ENCODE assay signal across 26 cellular contexts in the genomic region with DNA sequence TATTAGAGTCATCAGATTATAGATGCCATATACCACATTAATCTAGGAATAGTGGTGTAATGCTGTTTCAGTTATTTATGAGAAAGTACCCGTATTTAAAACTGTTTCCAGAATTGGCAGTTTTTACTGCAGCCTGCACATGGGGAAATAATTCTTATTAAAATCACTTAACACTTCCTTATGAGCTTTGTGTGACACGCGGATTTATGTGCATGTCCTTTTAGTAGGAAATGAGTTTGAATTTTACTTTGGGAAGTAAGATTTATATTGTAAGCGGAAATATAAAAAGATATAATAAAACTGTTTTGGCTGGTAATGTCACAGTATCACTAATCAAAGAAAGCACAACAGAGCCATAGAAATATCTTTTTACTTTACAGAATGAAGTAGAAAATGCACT.
"Had no signal": no experiment of that assay in that cellular context is flagged by ENCODE, and none has a peak within 500 bp of the region (broad histone marks: within the 10 kb centered on the region; RNA-seq: fewer than 3 reads in every experiment).

No MANE protein-coding gene starts in this region.

- H3K27me3 ChIP-seq: stomach, suprapubic skin, testis, thyroid gland, tibial artery, tibial nerve, transverse colon, upper lobe of left lung, upper lobe of right lung, uterus, vagina had no signal

- H3K27ac ChIP-seq: stomach, suprapubic skin, testis, thoracic aorta, thyroid gland, tibial artery, tibial nerve, transverse colon, upper lobe of left lung, upper lobe of right lung, uterus, vagina had no signal

- H3K4me1 ChIP-seq: stomach, suprapubic skin, testis, tibial artery, transverse colon, upper lobe of left lung, upper lobe of right lung, uterus, vagina had no signal

- ATAC-seq: stimulated activated effector memory CD8-positive, alpha-beta T cell treated with anti-CD3 and anti-CD28 coated beads, Interleukin-12 subunit alpha, Interleukin-12 subunit beta, amount 100 ng/mL, for 72 hours; stimulated activated memory B cell treated with anti-CD40 and anti-IgM and Interleukin-4, amounts not matched to agents 10 μg/mL and 1 μg/mL and 100 μg/mL, for 72 hours; stimulated activated naive B cell treated with anti-CD40 and anti-IgM and Interleukin-4, amounts not matched to agents 10 μg/mL and 1 μg/mL and 100 μg/mL, for 72 hours; stimulated activated naive CD8-positive, alpha-beta T cell treated with anti-CD3 and anti-CD28 coated beads, Interleukin-15, amount 100 ng/mL, for 72 hours; stimulated activated naive CD8-positive, alpha-beta T cell treated with anti-CD3 and anti-CD28 coated beads, Interleukin-15, Interleukin-2, amounts not matched to agents 100 U/mL and 50 U/mL, for 24 hours; upper lobe of right lung had no signal

- H3K4me3 ChIP-seq: stomach, suprapubic skin, testis, thoracic aorta, thyroid gland, tibial artery, tibial nerve, transverse colon, upper lobe of left lung, upper lobe of right lung, uterus, vagina had no signal

- DNase-seq: stimulated activated CD4-positive, alpha-beta T cell treated with anti-CD3 and anti-CD28 coated beads, Interleukin-2, amount 100 ng/mL, for 48 hours; stimulated activated CD4-positive, alpha-beta T cell treated with anti-CD3 and anti-CD28 coated beads, Interleukin-4, amount 100 ng/mL, for 1 hour; stimulated activated CD4-positive, alpha-beta T cell treated with anti-CD3 and anti-CD28 coated beads, Interleukin-4, amount 100 ng/mL, for 24 hours; stimulated activated CD4-positive, alpha-beta T cell treated with anti-CD3 and anti-CD28 coated beads, Interleukin-4, amount 100 ng/mL, for 4 hours; stimulated activated CD8-positive, alpha-beta memory T cell treated with anti-CD3 and anti-CD28 coated beads, Interleukin-4, amount 100 ng/mL, for 48 hours; stimulated activated naive B cell treated with anti-CD40 and anti-IgM and Interleukin-4, amounts not matched to agents 10 μg/mL and 1 μg/mL and 100 μg/mL, for 72 hours; stimulated activated naive CD4-positive, alpha-beta T cell; stimulated activated naive CD4-positive, alpha-beta T cell treated with Interleukin-2 at 50 U/mL for 16 hours; stimulated activated naive CD8-positive, alpha-beta T cell treated with anti-CD3 and anti-CD28 coated beads, Interleukin-15, amount 100 ng/mL, for 72 hours; stimulated activated naive CD8-positive, alpha-beta T cell treated with anti-CD3 and anti-CD28 coated beads, Interleukin-15, Interleukin-2, amounts not matched to agents 100 U/mL and 50 U/mL, for 24 hours; stomach; substantia nigra; testis; thyroid gland; tibial artery; transverse colon; trophoblast cell; upper lobe of left lung; upper lobe of right lung; uterus had no signal

- H3K36me3 ChIP-seq: suprapubic skin, thoracic aorta, thyroid gland, tibial artery, tibial nerve, transverse colon, upper lobe of left lung, upper lobe of right lung, uterus, vagina had no signal

- H3K9me3 ChIP-seq: stomach, suprapubic skin, testis, thoracic aorta, thyroid gland, tibial artery, tibial nerve, transverse colon, upper lobe of left lung, upper lobe of right lung, uterus, vagina had no signal
